1 cellular context compared by ENCODE assay signal in genomic region chr15:78299302-78300102, GRCh38.
TF ChIP-seq lines count a peak whose summit lies in the region.

SKIC8 (minus strand) TSS chr15:78299609; CDS start chr15:78295686, 3,923 bp downstream.

TF ChIP-seq in WTC11, 78 proteins besides CTCF, POLR2A, EP300 and RAD21 (continued from another document):
- TF ChIP-seq ARID4B (CRISPR knock-in tag; IDR thresholded peaks at IDR 0.05; ENCODE audit: borderline replicate concordance) (peak; percentile 76; the same call in 1 of the 2 replicates), E2F4 (CRISPR knock-in tag; IDR thresholded peaks at IDR 0.05; ENCODE audit: borderline replicate concordance, low read depth) (no peak), FOXK1 (CRISPR knock-in tag; IDR thresholded peaks at IDR 0.05) (peak; percentile 83), GABPB1 (CRISPR knock-in tag; IDR thresholded peaks at IDR 0.05) (no peak), NR2C2 (CRISPR knock-in tag; IDR thresholded peaks at IDR 0.05) (no peak), HMGXB4 (CRISPR knock-in tag; IDR thresholded peaks at IDR 0.05) (0 out of 2 replicates have a peak, but pooled peaks have one; percentile 36), ZBTB43 (CRISPR knock-in tag; IDR thresholded peaks at IDR 0.05) (0 out of 2 replicates have a peak, but pooled peaks have one; percentile 18), CREM (CRISPR knock-in tag; IDR thresholded peaks at IDR 0.05) (peak; percentile 95), MAX (CRISPR knock-in tag; IDR thresholded peaks at IDR 0.05) (peak; percentile 79), ZNF263 (CRISPR knock-in tag; IDR thresholded peaks at IDR 0.05; ENCODE audit: low read depth) (no peak), SMAD3 (CRISPR knock-in tag; IDR thresholded peaks at IDR 0.05; ENCODE audit: borderline replicate concordance) (no peak), ZNF416 (CRISPR knock-in tag; IDR thresholded peaks at IDR 0.05) (0 out of 2 replicates have a peak, but pooled peaks have one; percentile 49)
- TF ChIP-seq, protein P1, sequence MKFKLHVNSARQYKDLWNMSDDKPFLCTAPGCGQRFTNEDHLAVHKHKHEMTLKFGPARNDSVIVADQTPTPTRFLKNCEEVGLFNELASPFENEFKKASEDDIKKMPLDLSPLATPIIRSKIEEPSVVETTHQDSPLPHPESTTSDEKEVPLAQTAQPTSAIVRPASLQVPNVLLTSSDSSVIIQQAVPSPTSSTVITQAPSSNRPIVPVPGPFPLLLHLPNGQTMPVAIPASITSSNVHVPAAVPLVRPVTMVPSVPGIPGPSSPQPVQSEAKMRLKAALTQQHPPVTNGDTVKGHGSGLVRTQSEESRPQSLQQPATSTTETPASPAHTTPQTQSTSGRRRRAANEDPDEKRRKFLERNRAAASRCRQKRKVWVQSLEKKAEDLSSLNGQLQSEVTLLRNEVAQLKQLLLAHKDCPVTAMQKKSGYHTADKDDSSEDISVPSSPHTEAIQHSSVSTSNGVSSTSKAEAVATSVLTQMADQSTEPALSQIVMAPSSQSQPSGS (CRISPR knock-in tag; IDR thresholded peaks at IDR 0.05; ENCODE audit: borderline replicate concordance, low read depth): no peak
- TF ChIP-seq, protein P2, sequence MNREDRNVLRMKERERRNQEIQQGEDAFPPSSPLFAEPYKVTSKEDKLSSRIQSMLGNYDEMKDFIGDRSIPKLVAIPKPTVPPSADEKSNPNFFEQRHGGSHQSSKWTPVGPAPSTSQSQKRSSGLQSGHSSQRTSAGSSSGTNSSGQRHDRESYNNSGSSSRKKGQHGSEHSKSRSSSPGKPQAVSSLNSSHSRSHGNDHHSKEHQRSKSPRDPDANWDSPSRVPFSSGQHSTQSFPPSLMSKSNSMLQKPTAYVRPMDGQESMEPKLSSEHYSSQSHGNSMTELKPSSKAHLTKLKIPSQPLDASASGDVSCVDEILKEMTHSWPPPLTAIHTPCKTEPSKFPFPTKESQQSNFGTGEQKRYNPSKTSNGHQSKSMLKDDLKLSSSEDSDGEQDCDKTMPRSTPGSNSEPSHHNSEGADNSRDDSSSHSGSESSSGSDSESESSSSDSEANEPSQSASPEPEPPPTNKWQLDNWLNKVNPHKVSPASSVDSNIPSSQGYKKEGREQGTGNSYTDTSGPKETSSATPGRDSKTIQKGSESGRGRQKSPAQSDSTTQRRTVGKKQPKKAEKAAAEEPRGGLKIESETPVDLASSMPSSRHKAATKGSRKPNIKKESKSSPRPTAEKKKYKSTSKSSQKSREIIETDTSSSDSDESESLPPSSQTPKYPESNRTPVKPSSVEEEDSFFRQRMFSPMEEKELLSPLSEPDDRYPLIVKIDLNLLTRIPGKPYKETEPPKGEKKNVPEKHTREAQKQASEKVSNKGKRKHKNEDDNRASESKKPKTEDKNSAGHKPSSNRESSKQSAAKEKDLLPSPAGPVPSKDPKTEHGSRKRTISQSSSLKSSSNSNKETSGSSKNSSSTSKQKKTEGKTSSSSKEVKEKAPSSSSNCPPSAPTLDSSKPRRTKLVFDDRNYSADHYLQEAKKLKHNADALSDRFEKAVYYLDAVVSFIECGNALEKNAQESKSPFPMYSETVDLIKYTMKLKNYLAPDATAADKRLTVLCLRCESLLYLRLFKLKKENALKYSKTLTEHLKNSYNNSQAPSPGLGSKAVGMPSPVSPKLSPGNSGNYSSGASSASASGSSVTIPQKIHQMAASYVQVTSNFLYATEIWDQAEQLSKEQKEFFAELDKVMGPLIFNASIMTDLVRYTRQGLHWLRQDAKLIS (CRISPR knock-in tag; IDR thresholded peaks at IDR 0.05; ENCODE audit: borderline replicate concordance): no peak
